Comparison of ENCODE assay signal across 13 cellular contexts in the genomic region with DNA sequence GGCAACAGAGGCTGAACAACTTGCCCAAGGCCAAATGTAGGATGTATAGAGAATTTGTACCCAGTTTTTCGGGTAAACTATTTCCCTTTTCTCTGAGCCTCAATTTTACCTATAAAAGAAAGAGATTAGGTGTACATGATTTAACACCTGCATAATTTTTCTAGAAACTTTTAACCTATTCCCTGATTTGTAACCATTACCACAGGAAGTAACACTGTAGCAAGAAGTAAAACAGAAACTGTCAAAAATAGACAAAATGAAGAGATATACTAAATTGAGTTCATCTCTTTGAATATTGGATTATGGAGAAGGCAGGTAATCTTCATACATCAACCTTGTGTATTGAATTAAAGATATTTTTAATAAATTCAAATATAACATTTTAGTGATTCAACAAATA.
A peak's percentile ranks its signal among the peaks of the same experiment; 100 is the strongest.
DNase-seq lines count a peak whose midpoint lies in the region; ATAC-seq lines count a peak whose summit lies in the region.
"Had no signal": no experiment of that assay in that cellular context is flagged by ENCODE, and none has a peak within 500 bp of the region (broad histone marks: within the 10 kb centered on the region; RNA-seq: fewer than 3 reads in every experiment).

No MANE protein-coding gene starts in this region.

- DNase-seq in stimulated activated CD4-positive, alpha-beta T cell treated with anti-CD3 and anti-CD28 coated beads, Interleukin-4, amount 100 ng/mL, for 4 hours, result no peak
- DNase-seq in activated effector memory CD4-positive, alpha-beta T cell treated with anti-CD3 and anti-CD28 coated beads, Interleukin-2, amount 50 U/mL, for 16 hours, result no peak
- DNase-seq: activated B cell treated with CpG ODN at 0.5 μM for 24 hours; activated CD8-positive, alpha-beta memory T cell treated with anti-CD3 and anti-CD28 coated beads, Interleukin-2, amount 10 ng/mL, durations not matched to agents 7 days and 5 days; H9; right cardiac atrium; stimulated activated CD4-positive, alpha-beta T cell treated with anti-CD3 and anti-CD28 coated beads, Interleukin-1b, Interleukin-23, amount 100 ng/mL, for 48 hours had no signal

- peak; percentile 35 for ATAC-seq in GM18861 (IDR thresholded peaks at IDR 0.05; ENCODE audit: unreplicated experiment)
- peak; percentile 38 for ATAC-seq in GM21381 (IDR thresholded peaks at IDR 0.05; ENCODE audit: unreplicated experiment)
- peak; percentile 43 for ATAC-seq in HG02884 (IDR thresholded peaks at IDR 0.05; ENCODE audit: unreplicated experiment)
- ATAC-seq in HG03457 (IDR thresholded peaks at IDR 0.05; ENCODE audit: unreplicated experiment), result peak; percentile 37
- ATAC-seq in esophagus mucosa, result no peak
- no peak for ATAC-seq in HG03135 (IDR thresholded peaks at IDR 0.05; ENCODE audit: unreplicated experiment)
- ATAC-seq: activated CD8-positive, alpha-beta memory T cell treated with anti-CD3 and anti-CD28 coated beads, Interleukin-2, amount 10 ng/mL, durations not matched to agents 7 days and 5 days; right cardiac atrium had no signal

Comparison
In these comparisons a context has a peak if more than half of its experiments do, and no peak if none do; other contexts are left out.
1. ATAC-seq: peak in GM18861 (single experiment), GM21381 (single experiment), HG02884 (single experiment) and HG03457 (single experiment); none in esophagus mucosa (single experiment) and HG03135 (single experiment).